In the genomic region with DNA sequence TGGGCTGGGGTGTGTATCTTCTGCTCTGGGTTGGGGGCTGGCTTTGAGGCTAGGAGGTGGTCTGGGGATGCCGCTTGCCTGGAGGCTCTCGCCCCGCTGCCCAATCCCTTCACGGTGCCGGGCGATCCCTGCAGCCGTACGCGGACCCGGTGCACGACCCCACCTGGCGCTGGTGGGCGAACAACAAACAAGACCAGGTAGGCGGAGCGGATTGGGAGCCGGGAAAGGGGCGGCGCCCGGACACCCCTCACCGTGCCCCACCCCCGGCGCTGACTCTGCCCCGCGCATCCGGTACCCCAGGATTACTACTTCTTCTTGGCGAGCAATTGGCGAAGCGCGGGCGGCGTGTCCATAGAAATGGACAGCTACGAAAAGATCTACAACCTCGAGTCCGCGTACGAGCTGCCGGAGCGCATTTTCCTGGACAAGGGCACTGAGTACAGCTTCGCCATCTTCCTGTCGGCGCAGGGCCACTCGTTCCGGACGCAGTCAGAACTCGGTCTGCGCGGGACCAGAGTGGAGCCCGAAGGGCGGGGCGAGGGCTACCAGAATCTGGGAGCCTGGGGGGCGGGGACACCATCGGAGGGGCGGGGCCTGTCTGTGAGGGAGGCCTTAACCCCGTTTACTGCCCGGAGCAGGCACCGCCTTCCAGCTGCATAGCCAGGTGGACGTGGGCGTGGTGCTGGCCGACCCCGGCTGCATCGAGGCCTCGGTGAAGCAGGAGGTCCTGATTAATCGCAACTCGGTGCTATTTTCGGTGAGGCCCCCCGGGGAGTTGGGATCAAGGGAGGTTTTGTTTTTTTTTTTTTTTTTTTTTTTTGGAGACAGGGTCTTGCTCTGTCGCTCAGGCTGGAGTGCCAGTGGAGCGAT, we compare ENCODE assay signal across 8 cellular contexts. TPM values are rescaled to one million over a fixed set of nuclear protein-coding genes. Genes with fewer than 3 reads are reported as not detected.
DNase-seq lines count a peak whose midpoint lies in the region; ATAC-seq and TF ChIP-seq lines count a peak whose summit lies in the region.

No MANE protein-coding gene starts in this region.

- peak overlapping the region; percentile 51 for H3K4me3 ChIP-seq in right cardiac atrium (ENCODE audit: low read length)

- 2% methylated on average over 68 of the region's 68 CpGs for WGBS in right cardiac atrium

- no peaks in the 10 kb centered on the region for H3K36me3 Mint-ChIP-seq in activated naive CD8-positive, alpha-beta T cell treated with anti-CD3 and anti-CD28 coated beads, Interleukin-2, amount 50 U/mL, for 24 hours (ENCODE audit: low read depth)

- peaks cover 13% of the 10 kb centered on the region for H3K4me1 Mint-ChIP-seq in activated naive CD8-positive, alpha-beta T cell treated with anti-CD3 and anti-CD28 coated beads, Interleukin-2, amount 50 U/mL, for 24 hours

- no peaks in the 10 kb centered on the region for H3K9me3 ChIP-seq in right cardiac atrium (ENCODE audit: control insufficient read depth, low read length)

- no peaks in the 10 kb centered on the region for H3K9me3 Mint-ChIP-seq in activated naive CD8-positive, alpha-beta T cell treated with anti-CD3 and anti-CD28 coated beads, Interleukin-2, amount 50 U/mL, for 24 hours

- intact Hi-C loops in right cardiac atrium (cut with DNase I) (no loop called here), sciatic nerve (cut with DNase I) (loop anchor here (10.0 kb wide), 1 partner anchor 918 kb away; no protein-coding TSS in a partner anchor)

- no peak overlapping the region for H3K27ac Mint-ChIP-seq in activated naive CD8-positive, alpha-beta T cell treated with anti-CD3 and anti-CD28 coated beads, Interleukin-2, amount 50 U/mL, for 24 hours

- no peak overlapping the region for H3K27ac ChIP-seq in right cardiac atrium (ENCODE audit: low read length)

- no peak for TF ChIP-seq CTCF in GM13976 (IDR thresholded peaks at IDR 0.05; ENCODE audit: borderline replicate concordance, control extremely low read depth, extremely low read depth, insufficient read depth, missing control alignments)

- peaks cover 30% of the 10 kb centered on the region for H3K27me3 Mint-ChIP-seq in activated naive CD8-positive, alpha-beta T cell treated with anti-CD3 and anti-CD28 coated beads, Interleukin-2, amount 50 U/mL, for 24 hours

- H3K4me1 ChIP-seq in right cardiac atrium (ENCODE audit: control insufficient read depth, insufficient read depth, low read length), result no peaks in the 10 kb centered on the region

- H3K4me3 Mint-ChIP-seq in activated naive CD8-positive, alpha-beta T cell treated with anti-CD3 and anti-CD28 coated beads, Interleukin-2, amount 50 U/mL, for 24 hours, result peak overlapping the region; percentile 82

- in situ Hi-C loops in GM13976 (cut with MboI; ENCODE audit: low sequenced_read_pairs, unreplicated experiment), result no loop called here

- ATAC-seq in activated naive CD8-positive, alpha-beta T cell treated with anti-CD3 and anti-CD28 coated beads, Interleukin-2, amount 50 U/mL, for 24 hours, result peak; percentile 62
- ATAC-seq in right cardiac atrium (peak; percentile 87 to 90), sciatic nerve (peak; percentile 73), HG02571 (IDR thresholded peaks at IDR 0.05; ENCODE audit: unreplicated experiment) (no peak)

- peak; percentile 82 for DNase-seq in GM13976 (ENCODE audit: low spot score)
- peak; percentile 52 for DNase-seq in LoVo (ENCODE audit: low spot score)
- DNase-seq in SW 1271 (lab: John Stamatoyannopoulos, UW), result peak; percentile 63 to 85
- DNase-seq in activated naive CD8-positive, alpha-beta T cell treated with anti-CD3 and anti-CD28 coated beads, Interleukin-2, amount 50 U/mL, for 24 hours, result peak; percentile 83
- peak; percentile 89 to 96 (median 95) for DNase-seq in right cardiac atrium
- DNase-seq in sciatic nerve (ENCODE audit: low spot score), result peak; percentile 85
- no peak for DNase-seq in SKM-1 (lab: John Stamatoyannopoulos, UW; ENCODE audit: unreplicated experiment)

- H3K27me3 ChIP-seq in right cardiac atrium (ENCODE audit: control insufficient read depth, insufficient read depth), result no peaks in the 10 kb centered on the region

RNA-seq across cellular contexts. Expression of gene PSMD8, which starts 12.1 kb away (rescaled TPM):
- total RNA-seq in right cardiac atrium (100 to 1,000 TPM; 223 to 311 (median 259) TPM), sciatic nerve (78.2 TPM)
- 255 TPM for polyA plus RNA-seq in right cardiac atrium

RNA-seq across cellular contexts. Expression of gene GGN, which starts 25.5 kb away (rescaled TPM):
- total RNA-seq in right cardiac atrium (1 to 10 TPM in 1 of 4 donors, under 1 TPM in 3; 0.09 to 1.3 (median 0.63) TPM), sciatic nerve (0.31 TPM)
- 0.11 TPM for polyA plus RNA-seq in right cardiac atrium

RNA-seq across cellular contexts. Expression of gene SPRED3, which starts 26.2 kb away (rescaled TPM):
- total RNA-seq in right cardiac atrium (1 to 10 TPM in 1 of 4 donors, under 1 TPM in 3; 0.26 to 2.3 (median 0.63) TPM), sciatic nerve (2.3 TPM)
- polyA plus RNA-seq in right cardiac atrium, result 0.27 TPM

RNA-seq across cellular contexts. Expression of gene CATSPERG, which starts 26.7 kb away (rescaled TPM):
- total RNA-seq in right cardiac atrium, result 1 to 10 TPM; 1.2 to 2.0 (median 1.6) TPM
- 1.4 TPM for polyA plus RNA-seq in right cardiac atrium
- total RNA-seq in sciatic nerve, result 8.6 TPM

RNA-seq across cellular contexts. Expression of gene FAM98C, which starts 40.6 kb away (rescaled TPM):
- total RNA-seq in right cardiac atrium (10 to 100 TPM; 10.4 to 16.7 (median 13.6) TPM), sciatic nerve (24.8 TPM)
- polyA plus RNA-seq in right cardiac atrium, result 10.3 TPM
